ENCODE assay signal across 1 cellular context in genomic region chr17:38511126-38512108, GRCh38.
TF ChIP-seq lines count a peak whose summit lies in the region.

No MANE protein-coding gene starts in this region.

TF ChIP-seq in H1, 55 proteins besides CTCF, POLR2A, EP300 and RAD21 (continued from another document):
- no peak for TF ChIP-seq ATF2 (IDR thresholded peaks at IDR 0.05; ENCODE audit: low read length)
